In the genomic region with DNA sequence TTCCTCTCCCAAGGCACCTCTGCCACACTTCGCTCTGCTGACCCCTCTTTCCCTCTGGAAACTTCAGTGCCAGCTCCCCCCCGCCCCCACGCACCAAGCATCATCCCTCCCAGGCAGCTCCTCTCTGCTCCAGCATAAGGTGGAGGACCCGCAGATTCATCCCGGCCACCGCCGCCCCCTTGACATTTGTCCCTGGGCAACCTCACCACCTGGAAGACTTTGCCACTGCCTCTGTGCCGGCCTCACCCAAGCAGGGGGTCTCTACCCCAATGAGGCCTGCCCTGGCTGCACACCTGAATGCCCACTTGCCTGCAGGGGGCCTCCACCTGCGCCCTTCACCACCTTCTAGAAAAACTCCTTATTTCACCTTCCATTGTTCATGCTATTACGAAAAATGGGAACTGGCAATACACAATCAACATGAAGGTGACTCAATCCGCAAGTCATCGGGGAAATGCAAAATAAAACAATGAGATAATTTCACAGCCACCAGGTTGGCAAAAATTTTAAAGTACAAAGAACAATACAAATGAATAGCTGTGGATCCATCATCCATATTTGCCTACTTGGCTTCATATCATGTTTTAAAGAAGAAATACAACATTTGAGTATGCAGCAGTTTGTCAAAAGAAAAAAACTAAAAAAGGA, we compare ENCODE assay signal across 26 cellular contexts. TPM values are rescaled to one million over a fixed set of nuclear protein-coding genes. Genes with fewer than 3 reads are reported as not detected.
DNase-seq lines count a peak whose midpoint lies in the region; ATAC-seq, FAIRE-seq and TF ChIP-seq lines count a peak whose summit lies in the region.
"Had no signal": no experiment of that assay in that cellular context is flagged by ENCODE, and none has a peak within 500 bp of the region (broad histone marks: within the 10 kb centered on the region; RNA-seq: fewer than 3 reads in every experiment).

No MANE protein-coding gene starts in this region.

- H3K4me3 Mint-ChIP-seq in activated naive CD4-positive, alpha-beta T cell treated with anti-CD3 and anti-CD28 coated beads for 36 hours: no peak overlapping the region
- no peak overlapping the region for H3K4me3 Mint-ChIP-seq in activated T-helper 2 cell treated with anti-CD3 and anti-CD28 coated beads, Interferon-gamma antibody, Interleukin-2, Interleukin-4, amounts not matched to agents 10 μg/mL and 5 μg/mL and 100 μg/mL, durations not matched to agents 14 hours and 24 hours and 36 hours (ENCODE audit: low read depth)
- H3K4me3 Mint-ChIP-seq: activated naive CD8-positive, alpha-beta T cell treated with anti-CD3 and anti-CD28 coated beads, Interleukin-2, amount 50 U/mL, for 24 hours; activated T-cell treated with anti-CD3 and anti-CD28 coated beads, Interleukin-2, amount 50 U/mL, for 4 hours; neural crest cell had no signal

- H3K27ac ChIP-seq in GM12878 (ENCODE audit: control insufficient read depth, insufficient read depth): no peak overlapping the region
- H3K27ac ChIP-seq: BLaER1 treated with 17β-estradiol and CSF1 and Interleukin-3, amounts not matched to agents 10 nM and 100 nM; gastroesophageal sphincter; hepatocyte; right lobe of liver; SJCRH30; upper lobe of left lung had no signal

- TF ChIP-seq POLR2A in GM12892 (IDR thresholded peaks at IDR 0.05; ENCODE audit: low read depth, low read length) (no peak), GM12878 (IDR thresholded peaks at IDR 0.05; ENCODE audit: low read depth, low read length) (no peak)

- peak overlapping the region; percentile 41 for H3K27ac Mint-ChIP-seq in activated naive CD4-positive, alpha-beta T cell treated with anti-CD3 and anti-CD28 coated beads for 36 hours
- no peak overlapping the region for H3K27ac Mint-ChIP-seq in activated T-helper 2 cell treated with anti-CD3 and anti-CD28 coated beads, Interferon-gamma antibody, Interleukin-2, Interleukin-4, amounts not matched to agents 10 μg/mL and 5 μg/mL and 100 μg/mL, durations not matched to agents 14 hours and 24 hours and 36 hours
- H3K27ac Mint-ChIP-seq: activated naive CD8-positive, alpha-beta T cell treated with anti-CD3 and anti-CD28 coated beads, Interleukin-2, amount 50 U/mL, for 24 hours had no signal

- no peak for TF ChIP-seq EP300 in GM12878 (IDR thresholded peaks at IDR 0.05; ENCODE audit: borderline replicate concordance in 1 of 2, control insufficient read depth in 1 of 2, low read depth in 2 of 2, low read length in 2 of 2)

- no peaks in the 10 kb centered on the region for H3K36me3 ChIP-seq in GM12878 (ENCODE audit: control insufficient read depth in 2 of 2, insufficient read depth in 2 of 2, low read length in 1 of 2)
- H3K36me3 ChIP-seq: BLaER1 treated with 17β-estradiol and CSF1 and Interleukin-3, amounts not matched to agents 10 nM and 100 nM; gastroesophageal sphincter; right lobe of liver; SJCRH30; upper lobe of left lung had no signal

- H3K9ac ChIP-seq in GM12878 (ENCODE audit: control insufficient read depth, insufficient read depth, low read length): no peak overlapping the region
- H3K9ac ChIP-seq: BLaER1 treated with 17β-estradiol and CSF1 and Interleukin-3, amounts not matched to agents 10 nM and 100 nM had no signal

- POLR2A ChIA-PET in GM12878 (lab: Charles Lee): interaction anchor here (1.0 kb wide), 1 partner anchor 20 kb away, joined by 5 read pairs; no protein-coding TSS in a partner anchor

- BruUV-seq in GM12878 (replicated peaks; lab: Mats Ljungman, UMichigan): no TSS peak

- H3K4me1 ChIP-seq in GM12878 (ENCODE audit: control insufficient read depth, insufficient read depth, low read length): peaks cover 45% of the 10 kb centered on the region
- H3K4me1 ChIP-seq: gastroesophageal sphincter, right lobe of liver, SJCRH30, upper lobe of left lung had no signal

- H3K4me2 ChIP-seq in GM12878 (ENCODE audit: control insufficient read depth, insufficient read depth): no peak overlapping the region; the same call in 1 of the 2 replicates
- H3K4me2 ChIP-seq: hepatocyte had no signal

- intact Hi-C loops in activated naive CD4-positive, alpha-beta T cell treated with anti-CD3 and anti-CD28 coated beads for 36 hours (cut with micrococcal nuclease): loop anchor here (10.0 kb wide), 2 partner anchors 249 to 619 kb away; partner anchors contain the start of gene UQCRFS1
- intact Hi-C loops in GM12878 (cut with micrococcal nuclease; ENCODE audit: unreplicated experiment) (no loop called here), posterior vena cava (cut with DNase I) (no loop called here)
- intact Hi-C loops in activated T-helper 2 cell treated with anti-CD3 and anti-CD28 coated beads, Interferon-gamma antibody, Interleukin-2, Interleukin-4, amounts not matched to agents 10 μg/mL and 5 μg/mL and 100 μg/mL, durations not matched to agents 14 hours and 24 hours and 36 hours (cut with micrococcal nuclease): no loop called here

- FAIRE-seq in GM12892 (lab: Jason Lieb, UNC): peak; percentile 57
- FAIRE-seq in GM12878 (lab: Jason Lieb, UNC): no peak

- TF ChIP-seq RAD21 in GM12878 (IDR thresholded peaks at IDR 0.05; ENCODE audit: insufficient read depth, low read depth, low read length): no peak

- peaks cover 78% of the 10 kb centered on the region for H3K4me1 Mint-ChIP-seq in activated naive CD4-positive, alpha-beta T cell treated with anti-CD3 and anti-CD28 coated beads for 36 hours (ENCODE audit: low read depth)
- peaks cover 48% of the 10 kb centered on the region for H3K4me1 Mint-ChIP-seq in activated T-helper 2 cell treated with anti-CD3 and anti-CD28 coated beads, Interferon-gamma antibody, Interleukin-2, Interleukin-4, amounts not matched to agents 10 μg/mL and 5 μg/mL and 100 μg/mL, durations not matched to agents 14 hours and 24 hours and 36 hours (ENCODE audit: low read depth)
- H3K4me1 Mint-ChIP-seq: neural crest cell had no signal

- H4K20me1 ChIP-seq in GM12878 (ENCODE audit: control insufficient read depth, insufficient read depth): no peaks in the 10 kb centered on the region
- H4K20me1 ChIP-seq: BLaER1 treated with 17β-estradiol and CSF1 and Interleukin-3, amounts not matched to agents 10 nM and 100 nM had no signal

- RAD21 ChIA-PET in GM12878 (lab: Charles Lee; ENCODE audit: unreplicated experiment): no interaction called here

- H3K27me3 Mint-ChIP-seq in activated naive CD4-positive, alpha-beta T cell treated with anti-CD3 and anti-CD28 coated beads for 36 hours (ENCODE audit: low read depth): no peaks in the 10 kb centered on the region
- H3K27me3 Mint-ChIP-seq in activated T-helper 2 cell treated with anti-CD3 and anti-CD28 coated beads, Interferon-gamma antibody, Interleukin-2, Interleukin-4, amounts not matched to agents 10 μg/mL and 5 μg/mL and 100 μg/mL, durations not matched to agents 14 hours and 24 hours and 36 hours (ENCODE audit: low read depth): no peaks in the 10 kb centered on the region
- H3K27me3 Mint-ChIP-seq: activated naive CD8-positive, alpha-beta T cell treated with anti-CD3 and anti-CD28 coated beads, Interleukin-2, amount 50 U/mL, for 24 hours had no signal

- ATAC-seq in GM12878 (no peak), HG03520 (IDR thresholded peaks at IDR 0.05; ENCODE audit: unreplicated experiment) (no peak)
- ATAC-seq: activated naive CD8-positive, alpha-beta T cell treated with anti-CD3 and anti-CD28 coated beads, Interleukin-2, amount 50 U/mL, for 24 hours; activated T-cell treated with anti-CD3 and anti-CD28 coated beads, Interleukin-2, amount 50 U/mL, for 4 hours; gastroesophageal sphincter; left cardiac atrium; right lobe of liver had no signal

- H3K27me3 ChIP-seq in GM12878 (replicated peaks in 1 of 2; ENCODE audit: control insufficient read depth in 2 of 2, insufficient read depth in 2 of 2, low read length in 1 of 2): no peaks in the 10 kb centered on the region
- H3K27me3 ChIP-seq: hepatocyte, right lobe of liver, SJCRH30, upper lobe of left lung had no signal

- 0 out of 6 replicates have a peak, but pooled peaks of 1 of the 3 experiments have one; percentile 1 for TF ChIP-seq CTCF in GM12878 (IDR thresholded peaks at IDR 0.05 in 2 of 3, conservative IDR thresholded peaks at IDR 0.05 in 1 of 3; ENCODE audit: control insufficient read depth in 2 of 3, extremely low read depth in 1 of 3, insufficient read depth in 1 of 3, low read depth in 3 of 3, low read length in 3 of 3)

- in situ Hi-C loops in GM12878 (cut with MboI): no loop called here

- no peak overlapping the region for H3K4me3 ChIP-seq in GM12878
- H3K4me3 ChIP-seq: BLaER1 treated with 17β-estradiol and CSF1 and Interleukin-3, amounts not matched to agents 10 nM and 100 nM; gastroesophageal sphincter; hepatocyte; right lobe of liver; SJCRH30; upper lobe of left lung had no signal

- SMC1A ChIA-PET in GM12878 (lab: Charles Lee; ENCODE audit: uncharacterized antibody, unreplicated experiment): interaction anchor here (2.5 kb wide), 1 partner anchor 20 kb away, joined by 11 read pairs; no protein-coding TSS in a partner anchor

- no peaks in the 10 kb centered on the region for H3K9me3 ChIP-seq in GM12878 (replicated peaks; ENCODE audit: control insufficient read depth, insufficient read depth, low read length)
- H3K9me3 ChIP-seq: BLaER1 treated with 17β-estradiol and CSF1 and Interleukin-3, amounts not matched to agents 10 nM and 100 nM; gastroesophageal sphincter; right lobe of liver; SJCRH30; upper lobe of left lung had no signal

- H3K36me3 Mint-ChIP-seq in activated naive CD4-positive, alpha-beta T cell treated with anti-CD3 and anti-CD28 coated beads for 36 hours (ENCODE audit: low read depth): no peaks in the 10 kb centered on the region
- no peaks in the 10 kb centered on the region for H3K36me3 Mint-ChIP-seq in activated T-helper 2 cell treated with anti-CD3 and anti-CD28 coated beads, Interferon-gamma antibody, Interleukin-2, Interleukin-4, amounts not matched to agents 10 μg/mL and 5 μg/mL and 100 μg/mL, durations not matched to agents 14 hours and 24 hours and 36 hours (ENCODE audit: low read depth)

- no peaks in the 10 kb centered on the region for H3K79me2 ChIP-seq in GM12878 (ENCODE audit: control insufficient read depth, insufficient read depth, low read length)
- H3K79me2 ChIP-seq: hepatocyte had no signal

- no peak for DNase-seq in activated naive CD4-positive, alpha-beta T cell treated with anti-CD3 and anti-CD28 coated beads for 36 hours
- no peak for DNase-seq in activated naive CD4-positive, alpha-beta T cell treated with anti-CD3 and anti-CD28 coated beads, Interleukin-2, amount 50 U/mL, for 16 hours
- DNase-seq in GM12892 (ENCODE audit: insufficient read length) (no peak), GM12878 (ENCODE audit: low read depth, low spot score) (no peak), posterior vena cava (ENCODE audit: low spot score) (peak; percentile 28), NCI-H526 (lab: John Stamatoyannopoulos, UW) (no peak)
- no peak for DNase-seq in activated T-helper 2 cell treated with anti-CD3 and anti-CD28 coated beads, Interferon-gamma antibody, Interleukin-2, Interleukin-4, amounts not matched to agents 10 μg/mL and 5 μg/mL and 100 μg/mL, durations not matched to agents 14 hours and 24 hours and 36 hours (ENCODE audit: low spot score)
- DNase-seq: activated CD4-positive, CD25-positive, alpha-beta regulatory T cell treated with anti-CD3 and anti-CD28 coated beads, Interleukin-2, amount 50 U/mL, for 72 hours; activated naive CD8-positive, alpha-beta T cell treated with anti-CD3 and anti-CD28 coated beads, Interleukin-2, amount 50 U/mL, for 24 hours; activated T-cell treated with anti-CD3 and anti-CD28 coated beads, Interleukin-2, amount 50 U/mL, for 4 hours; caudate nucleus; IMR-90; left cardiac atrium; mammary epithelial cell; NCI-H2081; NCI-H226; NCI-H748 treated with DMSO at 0.1 percent for 48 hours; SJCRH30; stimulated activated CD4-positive, alpha-beta T cell treated with anti-CD3 and anti-CD28 coated beads, Interleukin-2, amount 100 ng/mL, for 48 hours; upper lobe of left lung had no signal

- no peak overlapping the region for H2AFZ ChIP-seq in GM12878 (ENCODE audit: control insufficient read depth, low read depth, low read length)
- H2AFZ ChIP-seq: hepatocyte had no signal

- 44% methylated on average over 10 of the region's 12 CpGs for WGBS in GM12878 (ENCODE audit: insufficient coverage, insufficient replicate concordance, low lambda C conversion rate, missing lambda C conversion rate)

- H3K9me3 Mint-ChIP-seq in activated naive CD4-positive, alpha-beta T cell treated with anti-CD3 and anti-CD28 coated beads for 36 hours: peaks cover 3% of the 10 kb centered on the region
- H3K9me3 Mint-ChIP-seq in activated T-helper 2 cell treated with anti-CD3 and anti-CD28 coated beads, Interferon-gamma antibody, Interleukin-2, Interleukin-4, amounts not matched to agents 10 μg/mL and 5 μg/mL and 100 μg/mL, durations not matched to agents 14 hours and 24 hours and 36 hours: no peaks in the 10 kb centered on the region
- H3K9me3 Mint-ChIP-seq: activated naive CD8-positive, alpha-beta T cell treated with anti-CD3 and anti-CD28 coated beads, Interleukin-2, amount 50 U/mL, for 24 hours; activated T-cell treated with anti-CD3 and anti-CD28 coated beads, Interleukin-2, amount 50 U/mL, for 4 hours; neural crest cell had no signal

- CTCF ChIA-PET in activated naive CD4-positive, alpha-beta T cell treated with anti-CD3 and anti-CD28 coated beads for 36 hours (lab: Charles Lee): interaction anchor here (0.7 kb wide), 1 partner anchor 24 kb away, joined by 3 read pairs; no protein-coding TSS in a partner anchor
- CTCF ChIA-PET in GM12878 (lab: Yijun Ruan, JAX): no interaction called here

RNA-seq across cellular contexts. Expression of gene CCNE1, which starts 21.9 kb away (rescaled TPM):
- total RNA-seq in activated naive CD4-positive, alpha-beta T cell treated with anti-CD3 and anti-CD28 coated beads for 36 hours: 10 to 100 TPM; 31.2 to 34.1 TPM
- polyA plus RNA-seq in GM12892 (2012; ENCODE audit: missing spikeins): 20.3 TPM
- total RNA-seq in GM12878 (2013; cell fraction: nucleolus; rRNA removed): 4.8 and 8.6 TPM in 2 replicates
- 42.2 and 43.7 TPM in 2 replicates for total RNA-seq in GM12878 (2014; rRNA removed)
- 31.8 and 33.4 TPM in 2 replicates for total RNA-seq in GM12878 (2014; rRNA removed; fragmentation: Illumina TruSeq; extraction: Trizol)
- 35.7 and 41.9 TPM in 2 replicates for total RNA-seq in GM12878 (2021)
- 9.7 TPM for polyA plus RNA-seq in GM12878 (2011; ENCODE audit: low read depth)
- 19.4 and 22.7 TPM in 2 replicates for polyA plus RNA-seq in GM12878 (2011; rRNA removed)
- polyA plus RNA-seq in GM12878 (2011; cell fraction: cytosol; rRNA removed): 16.2 and 16.7 TPM in 2 replicates
- 29.6 and 35.5 TPM in 2 replicates for polyA plus RNA-seq in GM12878 (2011; cell fraction: nucleus; rRNA removed)
- polyA plus RNA-seq in GM12878 (2012): 12.5 and 14.4 TPM in 2 replicates
- polyA plus RNA-seq in GM12878 (2014; fragmentation: Illumina TruSeq; extraction: Trizol): 43.1 TPM in 2 replicates
- 10 to 100 TPM in 1 of 2 experiments, 1 to 10 TPM in 1; 9.3 to 17.0 TPM for polyA plus RNA-seq in GM12878 (2014; fragmentation: Nextera tagmentation; extraction: Ambion mirVana)
- 44.2 and 46.0 TPM in 2 replicates for polyA plus RNA-seq in GM12878 (2014; rRNA removed)
- polyA plus RNA-seq in GM12878 (2016; fragmentation: Nextera tagmentation; extraction: Ambion mirVana): 10 to 100 TPM in 1 of 2 experiments, 1 to 10 TPM in 1; 6.3 to 39.7 TPM
- 9.9 and 15.7 TPM in 2 replicates for polyA minus RNA-seq in GM12878 (2011; rRNA and poly(A)+ RNA removed)
- 3.9 and 9.9 TPM in 2 replicates for polyA minus RNA-seq in GM12878 (2011; cell fraction: cytosol; rRNA and poly(A)+ RNA removed)
- polyA minus RNA-seq in GM12878 (2011; cell fraction: nucleus; rRNA and poly(A)+ RNA removed): 9.6 and 22.5 TPM in 2 replicates
- total RNA-seq in posterior vena cava: 1 to 10 TPM in 1 of 2 donors, under 1 TPM in 1; 0.71 to 1.0 TPM
- 37.4 and 39.6 TPM in 2 replicates for total RNA-seq in activated T-helper 2 cell treated with anti-CD3 and anti-CD28 coated beads, Interferon-gamma antibody, Interleukin-2, Interleukin-4, amounts not matched to agents 10 μg/mL and 5 μg/mL and 100 μg/mL, durations not matched to agents 14 hours and 24 hours and 36 hours
